ENCODE assay signal across 1 cellular context in the genomic region with DNA sequence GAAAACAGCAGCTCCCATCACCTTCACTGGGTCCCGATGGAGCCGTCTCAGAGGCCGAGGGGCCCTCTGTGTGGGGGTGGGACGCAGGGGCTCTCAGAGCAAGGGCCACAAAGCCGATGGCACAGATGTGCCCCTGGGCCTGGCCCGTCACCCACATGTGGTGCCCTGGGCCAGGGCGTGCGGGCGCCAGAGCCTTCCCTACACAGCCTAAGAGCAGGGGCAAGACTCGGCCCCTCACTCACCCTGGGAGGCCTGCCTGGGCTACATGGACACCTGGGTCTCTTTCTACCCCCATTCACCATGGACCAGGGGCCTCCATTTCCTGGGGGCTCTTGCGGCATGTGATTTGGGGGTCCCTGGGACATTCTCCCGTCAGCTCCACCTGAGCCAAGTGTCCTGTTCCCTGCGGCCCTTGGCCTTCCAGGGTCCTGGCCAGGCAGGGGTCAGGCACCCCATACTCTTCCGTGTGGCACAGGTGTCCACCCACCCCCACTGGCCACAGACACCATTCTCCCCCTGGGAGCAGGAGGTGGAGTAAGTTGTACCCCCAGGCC.
TF ChIP-seq lines count a peak whose summit lies in the region.

No MANE protein-coding gene starts in this region.

TF ChIP-seq in HepG2, 621 proteins besides CTCF, POLR2A, EP300 and RAD21:
- TF ChIP-seq ZNF460 (CRISPR knock-in tag; IDR thresholded peaks at IDR 0.05; ENCODE audit: borderline replicate concordance): no peak
- no peak for TF ChIP-seq ATF7-NPFF (CRISPR knock-in tag; IDR thresholded peaks at IDR 0.05; ENCODE audit: low read depth)
- peak; percentile 18; the same call in 1 of the 2 replicates for TF ChIP-seq ZFX (CRISPR knock-in tag; IDR thresholded peaks at IDR 0.05; ENCODE audit: low read depth)
- 0 out of 2 replicates have a peak, but pooled peaks have one; percentile 19 for TF ChIP-seq ZNF350 (CRISPR knock-in tag; IDR thresholded peaks at IDR 0.05; ENCODE audit: borderline replicate concordance, low read depth)
